19 cellular contexts compared by ENCODE assay signal in the genomic region with DNA sequence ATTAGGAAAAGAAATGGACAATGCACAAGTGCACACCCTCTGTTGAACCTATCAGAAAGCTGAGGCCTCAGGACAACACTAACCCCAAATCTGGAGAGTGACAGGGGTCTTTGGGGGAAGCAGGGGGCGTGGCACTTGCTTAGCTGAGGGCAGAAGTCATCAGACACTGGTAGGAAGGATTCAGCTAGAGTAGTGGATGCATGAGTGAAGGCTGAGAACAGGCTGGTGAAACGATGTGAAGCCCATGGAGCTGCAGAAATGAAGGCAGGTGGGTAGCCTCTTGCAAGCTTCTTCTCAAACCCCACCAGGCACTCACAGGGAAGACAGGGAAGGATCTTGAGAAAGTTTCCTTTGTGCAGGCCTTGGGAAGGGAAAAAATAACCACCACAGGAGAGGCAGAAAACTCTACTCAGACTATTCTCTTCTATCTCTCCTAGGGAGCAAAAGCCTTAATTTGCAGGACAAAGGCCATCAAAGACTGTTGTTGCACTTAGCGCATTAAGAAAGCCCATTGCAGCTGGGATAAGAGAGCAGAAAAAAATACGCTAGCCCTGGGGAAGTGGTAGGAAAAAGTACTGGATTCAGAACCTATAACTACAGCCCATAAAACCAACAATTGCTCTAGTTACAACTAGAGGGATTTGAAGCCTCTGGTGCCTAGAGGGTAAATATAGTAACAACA.
"Had no signal": no experiment of that assay in that cellular context is flagged by ENCODE, and none has a peak within 500 bp of the region (broad histone marks: within the 10 kb centered on the region; RNA-seq: fewer than 3 reads in every experiment).

No MANE protein-coding gene starts in this region.

- H3K4me1 ChIP-seq: colonic mucosa, foreskin keratinocyte, right atrium auricular region, sigmoid colon, testis, tibial nerve, upper lobe of right lung had no signal

- H3K27me3 ChIP-seq: colonic mucosa, foreskin keratinocyte, neutrophil, right atrium auricular region, sigmoid colon, testis, tibial nerve, upper lobe of right lung had no signal

- ATAC-seq: foreskin keratinocyte; stimulated activated naive B cell treated with anti-CD40 and anti-IgM and Interleukin-4, amounts not matched to agents 10 μg/mL and 1 μg/mL and 100 μg/mL, for 72 hours; stimulated activated naive CD8-positive, alpha-beta T cell treated with anti-CD3 and anti-CD28 coated beads, Interleukin-15, amount 100 ng/mL, for 72 hours; upper lobe of right lung had no signal

- H3K9me3 ChIP-seq: colonic mucosa, neutrophil, testis had no signal

- H3K4me3 ChIP-seq: colonic mucosa, right atrium auricular region, sigmoid colon, skin epidermis, testis, tibial nerve, upper lobe of right lung had no signal

- H3K27ac ChIP-seq: colonic mucosa, foreskin keratinocyte, neutrophil, right atrium auricular region, sigmoid colon, skin epidermis, testis, tibial nerve, upper lobe of right lung had no signal

- DNase-seq: colonic mucosa; dermis blood vessel endothelial cell; foreskin keratinocyte; kidney glomerular epithelial cell; mesendoderm; naive B cell; nephron progenitor cell; posterior cingulate gyrus; sigmoid colon; stimulated activated CD4-positive, alpha-beta T cell treated with anti-CD3 and anti-CD28 coated beads, Interleukin-2, amount 100 ng/mL, for 24 hours; stimulated activated CD4-positive, alpha-beta T cell treated with anti-CD3 and anti-CD28 coated beads, Interleukin-4, amount 100 ng/mL, for 4 hours; stimulated activated naive B cell treated with anti-CD40 and anti-IgM and Interleukin-4, amounts not matched to agents 10 μg/mL and 1 μg/mL and 100 μg/mL, for 72 hours; stimulated activated naive CD8-positive, alpha-beta T cell treated with anti-CD3 and anti-CD28 coated beads, Interleukin-15, amount 100 ng/mL, for 72 hours; testis; upper lobe of right lung had no signal

- H3K36me3 ChIP-seq: colonic mucosa, neutrophil, right atrium auricular region, sigmoid colon, tibial nerve, upper lobe of right lung had no signal
